Comparison of ENCODE assay signal across 20 cellular contexts in genomic region chr16:23317266-23317661, GRCh38. TPM values are rescaled to one million over a fixed set of nuclear protein-coding genes. Genes with fewer than 3 reads are reported as not detected.
DNase-seq lines count a peak whose midpoint lies in the region; ATAC-seq and TF ChIP-seq lines count a peak whose summit lies in the region.
"Had no signal": no experiment of that assay in that cellular context is flagged by ENCODE, and none has a peak within 500 bp of the region (broad histone marks: within the 10 kb centered on the region; RNA-seq: fewer than 3 reads in every experiment).

No MANE protein-coding gene starts in this region.

- intact Hi-C loops in sciatic nerve (cut with DNase I) = no loop called here

- H3K36me3 ChIP-seq in muscle layer of colon (ENCODE audit: insufficient read depth, low read length) = no peaks in the 10 kb centered on the region
- H3K36me3 ChIP-seq: gastroesophageal sphincter, SJCRH30 had no signal

- no peaks in the 10 kb centered on the region for H3K27me3 ChIP-seq in muscle layer of colon (ENCODE audit: control insufficient read depth in 1 of 2, insufficient read depth in 2 of 2, low read length in 2 of 2)
- H3K27me3 ChIP-seq: SJCRH30 had no signal

- CTCF ChIA-PET in RWPE1 (lab: Yijun Ruan, JAX) = interaction anchor here (0.7 kb wide), 1 partner anchor 117 kb away, joined by 3 read pairs; no protein-coding TSS in a partner anchor

- POLR2A ChIA-PET in RWPE1 (lab: Yijun Ruan, JAX; ENCODE audit: low non-redundant PET) = no interaction called here

- ATAC-seq in sciatic nerve = no peak
- ATAC-seq: gastroesophageal sphincter; GM23338; stimulated activated naive CD8-positive, alpha-beta T cell treated with anti-CD3 and anti-CD28 coated beads, Interleukin-15, Interleukin-2, amounts not matched to agents 100 U/mL and 50 U/mL, for 24 hours had no signal

- TF ChIP-seq CTCF in RWPE1 (conservative IDR thresholded peaks at IDR 0.05; ENCODE audit: low read depth) = no peak

- H3K27ac ChIP-seq in RWPE1 (peak overlapping the region; percentile 4; the same call in 1 of the 2 replicates), muscle layer of colon (ENCODE audit: low read depth, low read length) (peak overlapping the region; percentile 58)
- H3K27ac ChIP-seq: gastroesophageal sphincter, SJCRH30 had no signal

- H3K9ac ChIP-seq in muscle layer of colon (ENCODE audit: low read length) = no peak overlapping the region

- in situ Hi-C loops in KBM-7 (cut with MboI; ENCODE audit: low pct_unique_long_range_greater_than_20kb, low sequenced_read_pairs) = no loop called here

- H3K4me1 ChIP-seq in muscle layer of colon (ENCODE audit: insufficient read depth, low read length) = peaks cover 17% of the 10 kb centered on the region
- H3K4me1 ChIP-seq: gastroesophageal sphincter, SJCRH30 had no signal

- no peaks in the 10 kb centered on the region for H3K9me3 ChIP-seq in muscle layer of colon (ENCODE audit: low read length)
- H3K9me3 ChIP-seq: gastroesophageal sphincter, SJCRH30 had no signal

- H3K4me3 ChIP-seq in muscle layer of colon (ENCODE audit: low read depth in 1 of 2, low read length in 2 of 2) = peak overlapping the region in 1 of 2 donors; percentile 23
- H3K4me3 ChIP-seq: gastroesophageal sphincter, GM23338, SJCRH30, skin epidermis had no signal

- DNase-seq in Daoy (ENCODE audit: low read depth) = peak; percentile 55
- peak; percentile 94 for DNase-seq in NCI-H2029 treated with DMSO at 0.1 percent for 48 hours (lab: John Stamatoyannopoulos, UW)
- no peak for DNase-seq in RWPE1 (ENCODE audit: low spot score)
- DNase-seq in activated gamma-delta T cell treated with Interleukin-2 at 50 U/mL for 16 hours = no peak
- DNase-seq in mucosa of gallbladder (ENCODE audit: low spot score) = no peak
- DNase-seq in KBM-7 = no peak
- no peak for DNase-seq in sciatic nerve (ENCODE audit: low spot score)
- DNase-seq: activated CD4-positive, alpha-beta T cell treated with anti-CD3 and anti-CD28 coated beads for 48 hours; activated T-cell treated with anti-CD3 and anti-CD28 coated beads for 4 hours; caudate nucleus; DND-41; immature natural killer cell; SJCRH30; stimulated activated naive CD8-positive, alpha-beta T cell treated with anti-CD3 and anti-CD28 coated beads, Interleukin-15, Interleukin-2, amounts not matched to agents 100 U/mL and 50 U/mL, for 24 hours; T-helper 9 cell had no signal

RNA-seq across cellular contexts. Expression of gene SCNN1B, which starts 15.2 kb away (rescaled TPM):
- not detected in 2 replicates for total RNA-seq in Daoy (2014; rRNA removed; shearing (Covaris generic))
- 2.2 TPM for total RNA-seq in mucosa of gallbladder
- 2.3 TPM for total RNA-seq in sciatic nerve
- total RNA-seq: osteoblast, SJCRH30 had no signal

Comparison
In these comparisons a context has a peak if more than half of its experiments do, and no peak if none do; other contexts are left out.
1. DNase-seq: peak in Daoy (single experiment) and NCI-H2029 treated with DMSO at 0.1 percent for 48 hours (single experiment); none in RWPE1 (single experiment), activated gamma-delta T cell treated with Interleukin-2 at 50 U/mL for 16 hours (single experiment), mucosa of gallbladder (single experiment), KBM-7 (single experiment) and sciatic nerve (single experiment).